ENCODE assay signal across 23 cellular contexts in genomic region chr6:42135722-42136121, GRCh38. TPM values are rescaled to one million over a fixed set of nuclear protein-coding genes. Genes with fewer than 3 reads are reported as not detected.
"Had no signal": no experiment of that assay in that cellular context is flagged by ENCODE, and none has a peak within 500 bp of the region (broad histone marks: within the 10 kb centered on the region; RNA-seq: fewer than 3 reads in every experiment).

No MANE protein-coding gene starts in this region.

- H3K9me3 Mint-ChIP-seq: activated B cell treated with CpG ODN at 0.5 μM for 24 hours; activated CD4-positive, alpha-beta memory T cell treated with anti-CD3 and anti-CD28 coated beads, Interleukin-2, amount 10 ng/mL, durations not matched to agents 7 days and 5 days; activated naive CD4-positive, alpha-beta T cell treated with anti-CD3 and anti-CD28 coated beads for 36 hours; activated T-cell treated with anti-CD3 and anti-CD28 coated beads, Interleukin-2, amount 50 U/mL, for 72 hours; mesothelial cell of epicardium; natural killer cell; T-cell; T-helper 2 cell treated with Interferon-gamma antibody and Interleukin-4, amounts not matched to agents 5 μg/mL and 100 μg/mL, for 36 hours had no signal

- H3K4me1 Mint-ChIP-seq: natural killer cell had no signal

- H3K36me3 ChIP-seq: heart right ventricle, left lung, sigmoid colon, thoracic aorta, upper lobe of left lung had no signal

- H3K4me3 Mint-ChIP-seq: activated CD4-positive, alpha-beta memory T cell treated with anti-CD3 and anti-CD28 coated beads, Interleukin-2, amount 10 ng/mL, durations not matched to agents 7 days and 5 days; activated CD4-positive, alpha-beta T cell treated with anti-CD3 and anti-CD28 coated beads for 36 hours; activated naive CD4-positive, alpha-beta T cell treated with anti-CD3 and anti-CD28 coated beads for 36 hours; natural killer cell; T-helper 2 cell treated with Interferon-gamma antibody and Interleukin-4, amounts not matched to agents 5 μg/mL and 100 μg/mL, for 36 hours had no signal

- H3K27me3 Mint-ChIP-seq: progenitor cell of endocrine pancreas had no signal

- H3K4me3 ChIP-seq: body of pancreas, heart right ventricle, left lung, lung, sigmoid colon, thoracic aorta, upper lobe of left lung had no signal

- DNase-seq: activated CD4-positive, alpha-beta memory T cell treated with anti-CD3 and anti-CD28 coated beads, Interleukin-2, amount 10 ng/mL, durations not matched to agents 7 days and 5 days; activated effector memory CD4-positive, alpha-beta T cell treated with Interleukin-2 at 50 U/mL for 16 hours; body of pancreas; heart right ventricle; natural killer cell; retina; sigmoid colon; stimulated activated naive CD4-positive, alpha-beta T cell; upper lobe of left lung had no signal

- H3K9me3 ChIP-seq: body of pancreas, heart right ventricle, left lung, sigmoid colon, thoracic aorta, upper lobe of left lung had no signal

- H3K36me3 Mint-ChIP-seq: natural killer cell, T-cell had no signal

- H3K27me3 ChIP-seq: body of pancreas, heart right ventricle, upper lobe of left lung had no signal

- H3K27ac Mint-ChIP-seq: activated CD4-positive, alpha-beta memory T cell treated with anti-CD3 and anti-CD28 coated beads, Interleukin-2, amount 10 ng/mL, durations not matched to agents 7 days and 5 days; activated CD4-positive, alpha-beta T cell treated with anti-CD3 and anti-CD28 coated beads for 36 hours; activated T-cell treated with anti-CD3 and anti-CD28 coated beads, Interleukin-2, amount 50 U/mL, for 72 hours; natural killer cell; T-cell; T-helper 2 cell treated with Interferon-gamma antibody and Interleukin-4, amounts not matched to agents 5 μg/mL and 100 μg/mL, for 36 hours had no signal

- H3K4me1 ChIP-seq: sigmoid colon had no signal

- H3K27ac ChIP-seq: heart right ventricle, sigmoid colon, thoracic aorta had no signal

RNA-seq across cellular contexts. Expression of gene C6orf132, which starts 6.7 kb away (rescaled TPM):
- total RNA-seq: activated B cell treated with CpG ODN at 0.5 μM for 24 hours had no signal

RNA-seq across cellular contexts. Expression of gene GUCA1A, which starts 37.4 kb away (rescaled TPM):
- total RNA-seq: activated B cell treated with CpG ODN at 0.5 μM for 24 hours; activated CD4-positive, alpha-beta memory T cell treated with anti-CD3 and anti-CD28 coated beads, Interleukin-2, amount 10 ng/mL, durations not matched to agents 7 days and 5 days; activated CD4-positive, alpha-beta T cell treated with anti-CD3 and anti-CD28 coated beads for 36 hours; activated naive CD4-positive, alpha-beta T cell treated with anti-CD3 and anti-CD28 coated beads for 36 hours; body of pancreas; cardiac septum; chondrocyte; heart right ventricle; lung; natural killer cell; osteocyte; T-cell; thoracic aorta; upper lobe of left lung had no signal
- polyA plus RNA-seq: heart right ventricle had no signal

RNA-seq across cellular contexts. Expression of gene GUCA1B, which starts 59.0 kb away (rescaled TPM):
- total RNA-seq: body of pancreas had no signal
